In the genomic region with DNA sequence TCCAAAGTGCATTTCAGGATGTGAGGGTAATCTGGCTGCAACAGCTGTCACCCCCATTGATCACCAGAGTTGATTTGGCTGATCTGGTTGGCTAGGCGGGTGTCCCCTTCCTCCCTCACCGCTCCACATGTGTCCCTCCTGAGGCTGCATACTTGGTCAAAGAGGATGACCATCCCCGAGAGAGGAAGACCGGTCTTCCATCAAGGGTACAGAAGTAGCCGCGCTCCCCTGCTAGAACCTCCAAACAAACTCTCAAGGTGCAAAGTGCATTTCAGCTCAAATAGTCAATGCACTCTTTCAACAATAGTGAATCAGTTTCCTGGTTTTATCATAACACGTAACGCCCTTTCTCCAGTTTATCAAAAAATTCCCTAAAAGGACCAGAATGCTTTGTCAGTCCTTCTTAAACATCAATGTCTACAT, we compare ENCODE assay signal across 21 cellular contexts. TPM values are rescaled to one million over a fixed set of nuclear protein-coding genes. Genes with fewer than 3 reads are reported as not detected.
A peak's percentile ranks its signal among the peaks of the same experiment; 100 is the strongest.
DNase-seq lines count a peak whose midpoint lies in the region; ATAC-seq, FAIRE-seq and TF ChIP-seq lines count a peak whose summit lies in the region.
"Had no signal": no experiment of that assay in that cellular context is flagged by ENCODE, and none has a peak within 500 bp of the region (broad histone marks: within the 10 kb centered on the region; RNA-seq: fewer than 3 reads in every experiment).

No MANE protein-coding gene starts in this region.

- TF ChIP-seq CTCF in mucosa of descending colon (IDR thresholded peaks at IDR 0.05), result no peak

- intact Hi-C loops in mucosa of descending colon (cut with DNase I, micrococcal nuclease), result no loop called here
- intact Hi-C loops in right cardiac atrium (cut with DNase I), result no loop called here

- peak overlapping the region; percentile 62 for H3K27ac Mint-ChIP-seq in activated naive CD4-positive, alpha-beta T cell treated with anti-CD3 and anti-CD28 coated beads, Interleukin-2, amount 50 U/mL, for 24 hours
- peak overlapping the region; percentile 60 for H3K27ac Mint-ChIP-seq in activated naive CD8-positive, alpha-beta T cell treated with anti-CD3 and anti-CD28 coated beads, Interleukin-2, amount 50 U/mL, for 24 hours
- H3K27ac Mint-ChIP-seq: mesothelial cell of epicardium had no signal

- H3K4me1 ChIP-seq in mucosa of descending colon (ENCODE audit: low read depth) (peaks cover 6% of the 10 kb centered on the region), right cardiac atrium (ENCODE audit: control insufficient read depth, insufficient read depth, low read length) (no peaks in the 10 kb centered on the region)
- H3K4me1 ChIP-seq: adrenal gland, thyroid gland had no signal

- peaks cover 31% of the 10 kb centered on the region for H3K4me1 Mint-ChIP-seq in activated naive CD4-positive, alpha-beta T cell treated with anti-CD3 and anti-CD28 coated beads, Interleukin-2, amount 50 U/mL, for 24 hours
- H3K4me1 Mint-ChIP-seq in activated naive CD8-positive, alpha-beta T cell treated with anti-CD3 and anti-CD28 coated beads, Interleukin-2, amount 50 U/mL, for 24 hours, result peaks cover 5% of the 10 kb centered on the region
- H3K4me1 Mint-ChIP-seq: mesothelial cell of epicardium had no signal

- H3K36me3 ChIP-seq in mucosa of descending colon (ENCODE audit: low read depth), result no peaks in the 10 kb centered on the region
- H3K36me3 ChIP-seq: adrenal gland, thyroid gland had no signal

- no peaks in the 10 kb centered on the region for H3K27me3 ChIP-seq in right cardiac atrium (ENCODE audit: control insufficient read depth, insufficient read depth)
- H3K27me3 ChIP-seq: adrenal gland, thyroid gland had no signal

- no peak overlapping the region for H3K4me3 Mint-ChIP-seq in activated naive CD4-positive, alpha-beta T cell treated with anti-CD3 and anti-CD28 coated beads, Interleukin-2, amount 50 U/mL, for 24 hours
- no peak overlapping the region for H3K4me3 Mint-ChIP-seq in activated naive CD8-positive, alpha-beta T cell treated with anti-CD3 and anti-CD28 coated beads, Interleukin-2, amount 50 U/mL, for 24 hours
- H3K4me3 Mint-ChIP-seq: mesothelial cell of epicardium had no signal

- H3K27me3 Mint-ChIP-seq in activated naive CD4-positive, alpha-beta T cell treated with anti-CD3 and anti-CD28 coated beads, Interleukin-2, amount 50 U/mL, for 24 hours, result no peaks in the 10 kb centered on the region
- H3K27me3 Mint-ChIP-seq in activated naive CD8-positive, alpha-beta T cell treated with anti-CD3 and anti-CD28 coated beads, Interleukin-2, amount 50 U/mL, for 24 hours, result no peaks in the 10 kb centered on the region

- H3K27ac ChIP-seq in right cardiac atrium (ENCODE audit: low read length), result no peak overlapping the region
- H3K27ac ChIP-seq: adrenal gland, GM23248, thyroid gland had no signal

- FAIRE-seq in urothelium cell line (lab: Jason Lieb, UNC), result peak; percentile 92
- FAIRE-seq: frontal cortex had no signal

- no peak for DNase-seq in activated naive CD4-positive, alpha-beta T cell treated with Interleukin-2 at 50 U/mL for 16 hours
- DNase-seq in activated naive CD8-positive, alpha-beta T cell treated with anti-CD3 and anti-CD28 coated beads, Interleukin-2, amount 50 U/mL, for 24 hours, result no peak
- no peak for DNase-seq in mucosa of descending colon
- DNase-seq in urothelium cell line (ENCODE audit: low spot score), result no peak
- DNase-seq in Ammon's horn (ENCODE audit: low spot score), result no peak
- no peak for DNase-seq in right cardiac atrium
- DNase-seq: COR-L47; erythroblast; GM23248; NCI-H1105; NCI-H2107; NCI-H510A treated with DMSO at 0.1 percent for 48 hours; stimulated activated naive CD4-positive, alpha-beta T cell; T-helper 9 cell; thyroid gland had no signal

- H3K9me3 ChIP-seq in mucosa of descending colon (no peaks in the 10 kb centered on the region), right cardiac atrium (ENCODE audit: control insufficient read depth, low read length) (no peaks in the 10 kb centered on the region)
- H3K9me3 ChIP-seq: adrenal gland, thyroid gland had no signal

- 85% methylated on average over 8 of the region's 8 CpGs for WGBS in right cardiac atrium

- H3K4me3 ChIP-seq in mucosa of descending colon (no peak overlapping the region), right cardiac atrium (ENCODE audit: low read length) (no peak overlapping the region)
- H3K4me3 ChIP-seq: adrenal gland, GM23248, thyroid gland had no signal

- no peaks in the 10 kb centered on the region for H3K9me3 Mint-ChIP-seq in activated naive CD4-positive, alpha-beta T cell treated with anti-CD3 and anti-CD28 coated beads, Interleukin-2, amount 50 U/mL, for 24 hours
- H3K9me3 Mint-ChIP-seq in activated naive CD8-positive, alpha-beta T cell treated with anti-CD3 and anti-CD28 coated beads, Interleukin-2, amount 50 U/mL, for 24 hours, result peaks cover 18% of the 10 kb centered on the region

- H3K36me3 Mint-ChIP-seq in activated naive CD4-positive, alpha-beta T cell treated with anti-CD3 and anti-CD28 coated beads, Interleukin-2, amount 50 U/mL, for 24 hours, result peaks cover 22% of the 10 kb centered on the region
- H3K36me3 Mint-ChIP-seq in activated naive CD8-positive, alpha-beta T cell treated with anti-CD3 and anti-CD28 coated beads, Interleukin-2, amount 50 U/mL, for 24 hours (ENCODE audit: low read depth), result peaks cover 55% of the 10 kb centered on the region
- H3K36me3 Mint-ChIP-seq: mesothelial cell of epicardium had no signal

- no peak for ATAC-seq in activated naive CD8-positive, alpha-beta T cell treated with anti-CD3 and anti-CD28 coated beads, Interleukin-2, amount 50 U/mL, for 24 hours
- ATAC-seq in mucosa of descending colon, result peak; percentile 57
- ATAC-seq in GM19351 (IDR thresholded peaks at IDR 0.05; ENCODE audit: unreplicated experiment), result no peak
- no peak for ATAC-seq in right cardiac atrium
- ATAC-seq: activated CD4-positive, CD25-positive, alpha-beta regulatory T cell treated with anti-CD3 and anti-CD28 coated beads, Interleukin-2, amount 50 U/mL, for 24 hours had no signal

RNA-seq across cellular contexts. Expression of a gene that starts 44.6 kb away (rescaled TPM):
- total RNA-seq in mucosa of descending colon, result 1 to 10 TPM; 1.6 to 3.2 (median 3.2) TPM
- under 1 TPM; 0.22 to 0.96 (median 0.58) TPM for total RNA-seq in right cardiac atrium
- 0.16 TPM for polyA plus RNA-seq in right cardiac atrium
- total RNA-seq: GM23248 had no signal
- polyA plus RNA-seq: GM23248 had no signal
